Comparison of ENCODE assay signal across 1 cellular context in genomic region chr15:60044636-60045273, GRCh38.
TF ChIP-seq lines count a peak whose summit lies in the region.

No MANE protein-coding gene starts in this region.

TF ChIP-seq in HEK293, 187 proteins besides CTCF, POLR2A, EP300 and RAD21 (continued from another document and continues in another):
- TF ChIP-seq PRDM2 (tag by site-specific recombination; IDR thresholded peaks at IDR 0.05; ENCODE audit: borderline replicate concordance), result no peak
- no peak for TF ChIP-seq ZNF391 (tag by site-specific recombination; IDR thresholded peaks at IDR 0.05; ENCODE audit: borderline replicate concordance, low read depth)
- TF ChIP-seq ZNF214 (tag by site-specific recombination; IDR thresholded peaks at IDR 0.05; ENCODE audit: borderline replicate concordance), result no peak
- TF ChIP-seq ZNF843 (tag by site-specific recombination; IDR thresholded peaks at IDR 0.05), result no peak
- TF ChIP-seq, protein P1, sequence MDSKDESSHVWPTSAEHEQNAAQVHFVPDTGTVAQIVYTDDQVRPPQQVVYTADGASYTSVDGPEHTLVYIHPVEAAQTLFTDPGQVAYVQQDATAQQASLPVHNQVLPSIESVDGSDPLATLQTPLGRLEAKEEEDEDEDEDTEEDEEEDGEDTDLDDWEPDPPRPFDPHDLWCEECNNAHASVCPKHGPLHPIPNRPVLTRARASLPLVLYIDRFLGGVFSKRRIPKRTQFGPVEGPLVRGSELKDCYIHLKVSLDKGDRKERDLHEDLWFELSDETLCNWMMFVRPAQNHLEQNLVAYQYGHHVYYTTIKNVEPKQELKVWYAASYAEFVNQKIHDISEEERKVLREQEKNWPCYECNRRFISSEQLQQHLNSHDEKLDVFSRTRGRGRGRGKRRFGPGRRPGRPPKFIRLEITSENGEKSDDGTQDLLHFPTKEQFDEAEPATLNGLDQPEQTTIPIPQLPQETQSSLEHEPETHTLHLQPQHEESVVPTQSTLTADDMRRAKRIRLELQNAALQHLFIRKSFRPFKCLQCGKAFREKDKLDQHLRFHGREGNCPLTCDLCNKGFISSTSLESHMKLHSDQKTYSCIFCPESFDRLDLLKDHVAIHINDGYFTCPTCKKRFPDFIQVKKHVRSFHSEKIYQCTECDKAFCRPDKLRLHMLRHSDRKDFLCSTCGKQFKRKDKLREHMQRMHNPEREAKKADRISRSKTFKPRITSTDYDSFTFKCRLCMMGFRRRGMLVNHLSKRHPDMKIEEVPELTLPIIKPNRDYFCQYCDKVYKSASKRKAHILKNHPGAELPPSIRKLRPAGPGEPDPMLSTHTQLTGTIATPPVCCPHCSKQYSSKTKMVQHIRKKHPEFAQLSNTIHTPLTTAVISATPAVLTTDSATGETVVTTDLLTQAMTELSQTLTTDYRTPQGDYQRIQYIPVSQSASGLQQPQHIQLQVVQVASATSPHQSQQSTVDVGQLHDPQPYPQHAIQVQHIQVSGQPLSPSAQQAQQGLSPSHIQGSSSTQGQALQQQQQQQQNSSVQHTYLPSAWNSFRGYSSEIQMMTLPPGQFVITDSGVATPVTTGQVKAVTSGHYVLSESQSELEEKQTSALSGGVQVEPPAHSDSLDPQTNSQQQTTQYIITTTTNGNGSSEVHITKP (tag by site-specific recombination; IDR thresholded peaks at IDR 0.05), result no peak
- TF ChIP-seq, protein P2, sequence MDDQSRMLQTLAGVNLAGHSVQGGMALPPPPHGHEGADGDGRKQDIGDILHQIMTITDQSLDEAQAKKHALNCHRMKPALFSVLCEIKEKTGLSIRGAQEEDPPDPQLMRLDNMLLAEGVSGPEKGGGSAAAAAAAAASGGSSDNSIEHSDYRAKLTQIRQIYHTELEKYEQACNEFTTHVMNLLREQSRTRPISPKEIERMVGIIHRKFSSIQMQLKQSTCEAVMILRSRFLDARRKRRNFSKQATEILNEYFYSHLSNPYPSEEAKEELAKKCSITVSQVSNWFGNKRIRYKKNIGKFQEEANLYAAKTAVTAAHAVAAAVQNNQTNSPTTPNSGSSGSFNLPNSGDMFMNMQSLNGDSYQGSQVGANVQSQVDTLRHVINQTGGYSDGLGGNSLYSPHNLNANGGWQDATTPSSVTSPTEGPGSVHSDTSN (CRISPR knock-in tag; IDR thresholded peaks at IDR 0.05), result no peak
- TF ChIP-seq ZNF626 (tag by site-specific recombination; IDR thresholded peaks at IDR 0.05), result no peak
- TF ChIP-seq KLF16 (tag by site-specific recombination; IDR thresholded peaks at IDR 0.05), result no peak
- TF ChIP-seq PRDM6 (tag by site-specific recombination; IDR thresholded peaks at IDR 0.05), result peak; percentile 61
- no peak for TF ChIP-seq ZNF354C (tag by site-specific recombination; IDR thresholded peaks at IDR 0.05; ENCODE audit: borderline replicate concordance, low read depth)
- TF ChIP-seq ZNF544 (tag by site-specific recombination; IDR thresholded peaks at IDR 0.05), result no peak
- no peak for TF ChIP-seq PRDM1 (tag by site-specific recombination; IDR thresholded peaks at IDR 0.05)
- TF ChIP-seq ZNF37A (tag by site-specific recombination; IDR thresholded peaks at IDR 0.05), result no peak
- peak; percentile 30; the same call in 1 of the 2 replicates for TF ChIP-seq OSR2 (tag by site-specific recombination; IDR thresholded peaks at IDR 0.05)
- no peak for TF ChIP-seq ZNF221 (tag by site-specific recombination; IDR thresholded peaks at IDR 0.05; ENCODE audit: borderline replicate concordance)
- TF ChIP-seq, protein P3, sequence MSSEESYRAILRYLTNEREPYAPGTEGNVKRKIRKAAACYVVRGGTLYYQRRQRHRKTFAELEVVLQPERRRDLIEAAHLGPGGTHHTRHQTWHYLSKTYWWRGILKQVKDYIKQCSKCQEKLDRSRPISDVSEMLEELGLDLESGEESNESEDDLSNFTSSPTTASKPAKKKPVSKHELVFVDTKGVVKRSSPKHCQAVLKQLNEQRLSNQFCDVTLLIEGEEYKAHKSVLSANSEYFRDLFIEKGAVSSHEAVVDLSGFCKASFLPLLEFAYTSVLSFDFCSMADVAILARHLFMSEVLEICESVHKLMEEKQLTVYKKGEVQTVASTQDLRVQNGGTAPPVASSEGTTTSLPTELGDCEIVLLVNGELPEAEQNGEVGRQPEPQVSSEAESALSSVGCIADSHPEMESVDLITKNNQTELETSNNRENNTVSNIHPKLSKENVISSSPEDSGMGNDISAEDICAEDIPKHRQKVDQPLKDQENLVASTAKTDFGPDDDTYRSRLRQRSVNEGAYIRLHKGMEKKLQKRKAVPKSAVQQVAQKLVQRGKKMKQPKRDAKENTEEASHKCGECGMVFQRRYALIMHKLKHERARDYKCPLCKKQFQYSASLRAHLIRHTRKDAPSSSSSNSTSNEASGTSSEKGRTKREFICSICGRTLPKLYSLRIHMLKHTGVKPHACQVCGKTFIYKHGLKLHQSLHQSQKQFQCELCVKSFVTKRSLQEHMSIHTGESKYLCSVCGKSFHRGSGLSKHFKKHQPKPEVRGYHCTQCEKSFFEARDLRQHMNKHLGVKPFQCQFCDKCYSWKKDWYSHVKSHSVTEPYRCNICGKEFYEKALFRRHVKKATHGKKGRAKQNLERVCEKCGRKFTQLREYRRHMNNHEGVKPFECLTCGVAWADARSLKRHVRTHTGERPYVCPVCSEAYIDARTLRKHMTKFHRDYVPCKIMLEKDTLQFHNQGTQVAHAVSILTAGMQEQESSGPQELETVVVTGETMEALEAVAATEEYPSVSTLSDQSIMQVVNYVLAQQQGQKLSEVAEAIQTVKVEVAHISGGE (tag by site-specific recombination; conservative IDR thresholded peaks at IDR 0.05; ENCODE audit: low read depth), result no peak
- no peak for TF ChIP-seq ZNF223 (tag by site-specific recombination; IDR thresholded peaks at IDR 0.05)
- no peak for TF ChIP-seq ZNF529 (tag by site-specific recombination; IDR thresholded peaks at IDR 0.05; ENCODE audit: insufficient replicate concordance)
- TF ChIP-seq, protein P4, sequence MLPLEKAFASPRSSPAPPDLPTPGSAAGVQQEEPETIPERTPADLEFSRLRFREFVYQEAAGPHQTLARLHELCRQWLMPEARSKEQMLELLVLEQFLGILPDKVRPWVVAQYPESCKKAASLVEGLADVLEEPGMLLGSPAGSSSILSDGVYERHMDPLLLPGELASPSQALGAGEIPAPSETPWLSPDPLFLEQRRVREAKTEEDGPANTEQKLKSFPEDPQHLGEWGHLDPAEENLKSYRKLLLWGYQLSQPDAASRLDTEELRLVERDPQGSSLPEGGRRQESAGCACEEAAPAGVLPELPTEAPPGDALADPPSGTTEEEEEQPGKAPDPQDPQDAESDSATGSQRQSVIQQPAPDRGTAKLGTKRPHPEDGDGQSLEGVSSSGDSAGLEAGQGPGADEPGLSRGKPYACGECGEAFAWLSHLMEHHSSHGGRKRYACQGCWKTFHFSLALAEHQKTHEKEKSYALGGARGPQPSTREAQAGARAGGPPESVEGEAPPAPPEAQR (tag by site-specific recombination; IDR thresholded peaks at IDR 0.05), result no peak
- peak; percentile 52 for TF ChIP-seq ZFHX2 (tag by site-specific recombination; conservative IDR thresholded peaks at IDR 0.05)
- TF ChIP-seq GLI4 (tag by site-specific recombination; IDR thresholded peaks at IDR 0.05), result no peak
- TF ChIP-seq ZBTB10 (tag by site-specific recombination; IDR thresholded peaks at IDR 0.05), result no peak
- no peak for TF ChIP-seq ZSCAN4 (tag by site-specific recombination; IDR thresholded peaks at IDR 0.05)
- TF ChIP-seq ZNF155 (tag by site-specific recombination; IDR thresholded peaks at IDR 0.05), result no peak
- no peak for TF ChIP-seq ZNF549 (tag by site-specific recombination; IDR thresholded peaks at IDR 0.05)
- TF ChIP-seq ZNF514 (tag by site-specific recombination; IDR thresholded peaks at IDR 0.05), result no peak
- TF ChIP-seq ZNF2 (tag by site-specific recombination; IDR thresholded peaks at IDR 0.05), result no peak
- no peak for TF ChIP-seq ZNF639 (tag by site-specific recombination; IDR thresholded peaks at IDR 0.05)
- no peak for TF ChIP-seq ZNF140 (tag by site-specific recombination; IDR thresholded peaks at IDR 0.05)
- no peak for TF ChIP-seq ZNF501 (tag by site-specific recombination; IDR thresholded peaks at IDR 0.05)
- TF ChIP-seq ZNF600 (tag by site-specific recombination; IDR thresholded peaks at IDR 0.05), result no peak
